12 cellular contexts compared by ENCODE assay signal in the genomic region with DNA sequence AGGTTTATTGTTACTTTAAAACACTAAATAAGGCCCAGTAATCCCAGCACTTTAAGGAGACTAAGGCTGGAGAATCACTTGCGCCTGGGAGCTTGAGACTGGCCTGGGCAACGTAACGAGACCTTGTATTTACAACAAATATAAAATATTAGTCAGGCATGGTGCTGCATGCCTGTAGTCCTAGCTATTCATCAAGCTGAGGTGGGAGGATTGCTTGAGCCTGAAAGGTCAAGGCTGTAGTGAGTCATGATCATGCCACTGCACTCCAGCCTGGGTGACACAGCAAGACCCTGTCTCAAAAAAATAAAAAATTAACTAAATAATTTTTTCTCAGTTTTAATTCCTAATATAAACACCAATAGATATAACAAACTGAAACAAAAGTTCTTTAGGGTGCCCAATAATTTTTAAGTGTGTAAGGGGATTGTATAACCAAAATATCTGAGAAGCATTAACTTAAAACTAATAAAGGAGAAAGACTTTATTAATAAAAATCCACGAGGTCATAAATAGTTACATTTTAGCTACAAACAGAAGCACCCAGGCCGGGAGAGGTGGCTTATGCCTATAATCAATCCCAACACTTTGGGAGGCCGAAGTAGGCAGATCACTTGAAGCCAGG. TPM values are rescaled to one million over a fixed set of nuclear protein-coding genes. Genes with fewer than 3 reads are reported as not detected.
DNase-seq lines count a peak whose midpoint lies in the region; ATAC-seq, FAIRE-seq and TF ChIP-seq lines count a peak whose summit lies in the region.
"Had no signal": no experiment of that assay in that cellular context is flagged by ENCODE, and none has a peak within 500 bp of the region (broad histone marks: within the 10 kb centered on the region; RNA-seq: fewer than 3 reads in every experiment).

No MANE protein-coding gene starts in this region.

- peaks cover 50% of the 10 kb centered on the region for H3K36me3 Mint-ChIP-seq in activated naive CD8-positive, alpha-beta T cell treated with anti-CD3 and anti-CD28 coated beads, Interleukin-2, amount 50 U/mL, for 24 hours (ENCODE audit: low read depth)
- H3K36me3 Mint-ChIP-seq in activated naive CD8-positive, alpha-beta T cell treated with anti-CD3 and anti-CD28 coated beads for 36 hours: peaks cover 57% of the 10 kb centered on the region
- H3K36me3 Mint-ChIP-seq in astrocyte (ENCODE audit: low read depth, unreplicated experiment): peaks cover 21% of the 10 kb centered on the region
- H3K36me3 Mint-ChIP-seq: natural killer cell had no signal

- no peaks in the 10 kb centered on the region for H3K27me3 Mint-ChIP-seq in activated naive CD8-positive, alpha-beta T cell treated with anti-CD3 and anti-CD28 coated beads, Interleukin-2, amount 50 U/mL, for 24 hours
- H3K27me3 Mint-ChIP-seq in activated naive CD8-positive, alpha-beta T cell treated with anti-CD3 and anti-CD28 coated beads for 36 hours: no peaks in the 10 kb centered on the region
- H3K27me3 Mint-ChIP-seq in astrocyte (ENCODE audit: low read depth, unreplicated experiment): no peaks in the 10 kb centered on the region
- H3K27me3 Mint-ChIP-seq: effector memory CD8-positive, alpha-beta T cell had no signal

- no peak overlapping the region for H3K27ac Mint-ChIP-seq in activated naive CD8-positive, alpha-beta T cell treated with anti-CD3 and anti-CD28 coated beads, Interleukin-2, amount 50 U/mL, for 24 hours
- no peak overlapping the region for H3K27ac Mint-ChIP-seq in activated naive CD8-positive, alpha-beta T cell treated with anti-CD3 and anti-CD28 coated beads for 36 hours
- H3K27ac Mint-ChIP-seq in astrocyte (ENCODE audit: unreplicated experiment): peak overlapping the region; percentile 88

- no peak overlapping the region for H3K9ac ChIP-seq in astrocyte (ENCODE audit: low read length)

- H3K36me3 ChIP-seq in astrocyte (ENCODE audit: insufficient read depth, low read length) (peaks cover 2% of the 10 kb centered on the region), testis (ENCODE audit: low read depth, missing control alignments) (no peaks in the 10 kb centered on the region)

- no peak overlapping the region for H3K4me2 ChIP-seq in astrocyte (ENCODE audit: low read length)

- FAIRE-seq in astrocyte (lab: Jason Lieb, UNC): no peak

- H3K4me1 ChIP-seq in astrocyte (ENCODE audit: insufficient read depth, low read length) (peaks cover 8% of the 10 kb centered on the region), testis (peaks cover 12% of the 10 kb centered on the region)

- no peaks in the 10 kb centered on the region for H3K27me3 ChIP-seq in astrocyte (ENCODE audit: insufficient read depth, low read length)
- no peaks in the 10 kb centered on the region for H3K27me3 ChIP-seq in testis

- peak; percentile 45 for ATAC-seq in activated naive CD8-positive, alpha-beta T cell treated with anti-CD3 and anti-CD28 coated beads, Interleukin-2, amount 50 U/mL, for 24 hours
- no peak for ATAC-seq in HG03159 (IDR thresholded peaks at IDR 0.05; ENCODE audit: unreplicated experiment)
- ATAC-seq: effector memory CD8-positive, alpha-beta T cell; natural killer cell had no signal

- H2AFZ ChIP-seq in astrocyte (ENCODE audit: low read depth, low read length): no peak overlapping the region

- H3K79me2 ChIP-seq in astrocyte (ENCODE audit: insufficient read depth, low read length): peaks cover 28% of the 10 kb centered on the region

- no peak overlapping the region for H3K4me3 ChIP-seq in astrocyte (ENCODE audit: insufficient read depth, low read depth, low read length)
- no peak overlapping the region for H3K4me3 ChIP-seq in testis

- intact Hi-C loops in testis (cut with DNase I; ENCODE audit: low total_unique reads): no loop called here

- peaks cover 41% of the 10 kb centered on the region for H3K4me1 Mint-ChIP-seq in activated naive CD8-positive, alpha-beta T cell treated with anti-CD3 and anti-CD28 coated beads, Interleukin-2, amount 50 U/mL, for 24 hours
- peaks cover 35% of the 10 kb centered on the region for H3K4me1 Mint-ChIP-seq in activated naive CD8-positive, alpha-beta T cell treated with anti-CD3 and anti-CD28 coated beads for 36 hours
- H3K4me1 Mint-ChIP-seq in astrocyte (ENCODE audit: low read depth, unreplicated experiment): peaks cover 13% of the 10 kb centered on the region

- H3K27ac ChIP-seq in astrocyte (ENCODE audit: low read depth, low read length): peak overlapping the region; percentile 11
- peak overlapping the region in 1 of 2 donors; percentile 28 for H3K27ac ChIP-seq in testis

- no peaks in the 10 kb centered on the region for H3K9me3 ChIP-seq in astrocyte (ENCODE audit: insufficient read depth, low read depth, low read length)
- H3K9me3 ChIP-seq in testis: no peaks in the 10 kb centered on the region

- peak; percentile 7 for DNase-seq in activated naive CD8-positive, alpha-beta T cell treated with anti-CD3 and anti-CD28 coated beads, Interleukin-2, amount 50 U/mL, for 24 hours
- DNase-seq in activated naive CD8-positive, alpha-beta T cell treated with anti-CD3 and anti-CD28 coated beads for 36 hours: no peak
- peak; percentile 59 for DNase-seq in astrocyte (ENCODE audit: low read depth)
- peak; percentile 63 for DNase-seq in iris pigment epithelial cell (ENCODE audit: low read depth)
- peak; percentile 35 for DNase-seq in testis
- DNase-seq in KG1 (lab: John Stamatoyannopoulos, UW): no peak
- no peak for DNase-seq in NCI-H69 (lab: John Stamatoyannopoulos, UW)
- DNase-seq: DND-41; effector memory CD8-positive, alpha-beta T cell; natural killer cell; NCI-H187 treated with DMSO at 0.1 percent for 48 hours had no signal

- TF ChIP-seq CTCF in astrocyte (IDR thresholded peaks at IDR 0.05; ENCODE audit: insufficient read depth, low read depth, low read length) (no peak), testis (IDR thresholded peaks at IDR 0.05) (no peak)

- TF ChIP-seq POLR2A in testis (IDR thresholded peaks at IDR 0.05): no peak

- no peak overlapping the region for H3K4me3 Mint-ChIP-seq in activated naive CD8-positive, alpha-beta T cell treated with anti-CD3 and anti-CD28 coated beads, Interleukin-2, amount 50 U/mL, for 24 hours
- no peak overlapping the region for H3K4me3 Mint-ChIP-seq in activated naive CD8-positive, alpha-beta T cell treated with anti-CD3 and anti-CD28 coated beads for 36 hours
- no peak overlapping the region for H3K4me3 Mint-ChIP-seq in astrocyte (ENCODE audit: unreplicated experiment)
- H3K4me3 Mint-ChIP-seq: effector memory CD8-positive, alpha-beta T cell; natural killer cell had no signal

- H4K20me1 ChIP-seq in astrocyte (ENCODE audit: insufficient read depth, low read length): peaks cover 22% of the 10 kb centered on the region

- H3K9me3 Mint-ChIP-seq in activated naive CD8-positive, alpha-beta T cell treated with anti-CD3 and anti-CD28 coated beads, Interleukin-2, amount 50 U/mL, for 24 hours: peaks cover 20% of the 10 kb centered on the region
- H3K9me3 Mint-ChIP-seq in activated naive CD8-positive, alpha-beta T cell treated with anti-CD3 and anti-CD28 coated beads for 36 hours: peaks cover 16% of the 10 kb centered on the region
- H3K9me3 Mint-ChIP-seq in astrocyte (ENCODE audit: unreplicated experiment): peaks cover 3% of the 10 kb centered on the region
- H3K9me3 Mint-ChIP-seq: effector memory CD8-positive, alpha-beta T cell; natural killer cell had no signal

- WGBS in testis, 2 donors: 52 to 53% methylated on average over 6 of the region's 6 CpGs

RNA-seq across cellular contexts. Expression of gene FAM13B, which starts 32.7 kb away (rescaled TPM):
- 10 to 100 TPM; 17.8 to 18.2 TPM for total RNA-seq in activated naive CD8-positive, alpha-beta T cell treated with anti-CD3 and anti-CD28 coated beads for 36 hours
- total RNA-seq in astrocyte: 25.3 and 32.0 TPM in 2 replicates
- total RNA-seq in testis: 100 to 1,000 TPM; 125 to 134 TPM
- 56.5 TPM for polyA plus RNA-seq in testis (ENCODE audit: insufficient read depth, low read depth, low replicate concordance)

Comparison
In these comparisons a context has a peak if more than half of its experiments do, and no peak if none do; other contexts are left out.
1. DNase-seq: peak in activated naive CD8-positive, alpha-beta T cell treated with anti-CD3 and anti-CD28 coated beads, Interleukin-2, amount 50 U/mL, for 24 hours (single experiment), astrocyte (single experiment), iris pigment epithelial cell (single experiment) and testis (single experiment); none in activated naive CD8-positive, alpha-beta T cell treated with anti-CD3 and anti-CD28 coated beads for 36 hours (single experiment), KG1 (single experiment) and NCI-H69 (single experiment).